ENCODE assay signal across 17 cellular contexts in the genomic region with DNA sequence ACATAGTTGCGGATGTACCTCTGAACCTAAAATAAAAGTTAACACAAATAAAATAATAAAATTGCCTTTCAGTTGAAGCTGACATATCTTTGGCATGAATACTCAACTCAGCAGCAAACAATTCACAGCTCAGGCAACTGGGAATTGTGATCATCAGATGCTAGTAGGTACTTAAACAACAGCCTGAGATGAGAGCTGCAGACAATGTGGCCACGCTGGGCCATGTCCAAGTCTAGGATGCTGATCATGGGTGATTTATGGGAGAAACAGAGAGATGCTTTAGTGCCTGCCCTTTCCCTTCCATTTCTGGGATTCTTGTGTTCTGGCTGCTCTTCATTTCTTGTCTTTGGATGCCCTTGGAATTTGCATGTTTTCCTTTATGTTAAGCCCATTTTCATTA.
DNase-seq lines count a peak whose midpoint lies in the region; ATAC-seq and TF ChIP-seq lines count a peak whose summit lies in the region.
"Had no signal": no experiment of that assay in that cellular context is flagged by ENCODE, and none has a peak within 500 bp of the region (broad histone marks: within the 10 kb centered on the region; RNA-seq: fewer than 3 reads in every experiment).

No MANE protein-coding gene starts in this region.

- TF ChIP-seq CTCF in SK-N-SH (IDR thresholded peaks at IDR 0.05) = no peak
- TF ChIP-seq CTCF in fibroblast of mammary gland (conservative IDR thresholded peaks at IDR 0.05; ENCODE audit: control insufficient read depth, insufficient read depth, low read depth, low read length) = no peak

- peak; percentile 63 for ATAC-seq in SK-N-SH treated with all-trans-retinoic acid at 6 μM for 48 hours
- ATAC-seq in Right ventricle myocardium inferior = no peak
- ATAC-seq in GM21423 (IDR thresholded peaks at IDR 0.05; ENCODE audit: unreplicated experiment) = no peak

- no peaks in the 10 kb centered on the region for H3F3A ChIP-seq in SK-N-SH (replicated peaks; ENCODE audit: insufficient read depth)

- H3K9ac ChIP-seq in SK-N-SH = no peak overlapping the region

- intact Hi-C loops in Right ventricle myocardium inferior (cut with DNase I) = no loop called here

- no peak overlapping the region for H2AFZ ChIP-seq in SK-N-SH (ENCODE audit: low read depth)

- H3K9me2 ChIP-seq in SK-N-SH = no peaks in the 10 kb centered on the region

- H3K27me3 ChIP-seq in SK-N-SH (ENCODE audit: insufficient read depth) = no peaks in the 10 kb centered on the region

- 46% methylated on average over 2 of the region's 2 CpGs for WGBS in SK-N-SH (ENCODE audit: low lambda C conversion rate)

- no peaks in the 10 kb centered on the region for H4K20me1 ChIP-seq in SK-N-SH (ENCODE audit: insufficient read depth)

- H3K9me3 ChIP-seq in SK-N-SH = no peaks in the 10 kb centered on the region

- H3K36me3 ChIP-seq in SK-N-SH (replicated peaks in 1 of 2; ENCODE audit: control insufficient read depth in 1 of 2, insufficient read depth in 2 of 2, low read length in 1 of 2) = no peaks in the 10 kb centered on the region

- H3K4me3 ChIP-seq in SK-N-SH (ENCODE audit: low read depth in 2 of 2, low read length in 1 of 2) (no peak overlapping the region), fibroblast of mammary gland (ENCODE audit: control insufficient read depth, low read depth, low read length) (no peak overlapping the region)
- H3K4me3 ChIP-seq: SK-N-MC had no signal

- no peak for TF ChIP-seq RAD21 in SK-N-SH (IDR thresholded peaks at IDR 0.05; ENCODE audit: low read length)

- no peaks in the 10 kb centered on the region for H3K79me2 ChIP-seq in SK-N-SH (ENCODE audit: insufficient read depth)

- no peak overlapping the region; a peak in 1 of 4 replicates for H3K27ac ChIP-seq in SK-N-SH (ENCODE audit: low read depth in 2 of 2, low read length in 1 of 2)
- H3K27ac ChIP-seq: RWPE1, SK-N-MC had no signal

- POLR2A ChIA-PET in SK-N-SH (lab: Yijun Ruan, JAX) = no interaction called here

- no peak for TF ChIP-seq EP300 in SK-N-SH (IDR thresholded peaks at IDR 0.05; ENCODE audit: borderline replicate concordance in 1 of 2, low read depth in 1 of 2, low read length in 1 of 2)

- CTCF ChIA-PET in SK-N-SH (lab: Yijun Ruan, JAX) = interaction anchor here (0.9 to 1.4 kb wide), 3 partner anchors 11 to 93 kb away, joined by 3 read pairs; no protein-coding TSS in a partner anchor

- H3K4me2 ChIP-seq in SK-N-SH = no peak overlapping the region

- no peaks in the 10 kb centered on the region for H3K4me1 ChIP-seq in SK-N-SH (ENCODE audit: control insufficient read depth in 1 of 2, insufficient read depth in 2 of 2, low read depth in 1 of 2, low read length in 1 of 2)

- no peak for DNase-seq in SK-N-SH
- DNase-seq in NCI-H446 treated with DMSO at 0.1 percent for 48 hours (lab: John Stamatoyannopoulos, UW) = peak; percentile 76
- peak; percentile 90 for DNase-seq in fibroblast of mammary gland (ENCODE audit: low read depth)
- DNase-seq in glomerular visceral epithelial cell (ENCODE audit: extremely low spot score) = no peak
- DNase-seq in Right ventricle myocardium inferior (ENCODE audit: missing footprints) = no peak
- no peak for DNase-seq in activated CD4-positive, alpha-beta T cell treated with anti-CD3 and anti-CD28 coated beads for 1 hour
- DNase-seq: CD4-positive, CD25-positive, alpha-beta regulatory T cell; DMS79 treated with DMSO at 0.1 percent for 48 hours; GF-D8; HCEC 1CT; NCI-H1417; NCI-H2029; NCI-H526 had no signal

TF ChIP-seq in SK-N-SH treated with all-trans-retinoic acid at 6 μM for 48 hours, 23 proteins besides CTCF, POLR2A, EP300 and RAD21:
- TF ChIP-seq ISL1 (CRISPR knock-in tag; IDR thresholded peaks at IDR 0.05) = peak; percentile 34; the same call in 1 of the 2 replicates
- TF ChIP-seq TOX (CRISPR knock-in tag; IDR thresholded peaks at IDR 0.05; ENCODE audit: borderline replicate concordance) = no peak
TF ChIP-seq in SK-N-SH treated with all-trans-retinoic acid at 6 μM for 48 hours: peak in this region for 1.

TF ChIP-seq in SK-N-SH, 30 proteins besides CTCF, POLR2A, EP300 and RAD21:
- TF ChIP-seq FOXM1 (IDR thresholded peaks at IDR 0.05; ENCODE audit: low read depth) (no peak), MEF2A (IDR thresholded peaks at IDR 0.05; ENCODE audit: borderline replicate concordance, low read depth) (no peak), NFIC (IDR thresholded peaks at IDR 0.05; ENCODE audit: borderline replicate concordance) (no peak), MXI1 (IDR thresholded peaks at IDR 0.05; ENCODE audit: low read depth, low read length) (no peak), RCOR1 (IDR thresholded peaks at IDR 0.05; ENCODE audit: low read length) (no peak), JUND (IDR thresholded peaks at IDR 0.05) (no peak), SIN3A (IDR thresholded peaks at IDR 0.05; ENCODE audit: borderline replicate concordance, low read depth, low read length) (no peak), RXRA (IDR thresholded peaks at IDR 0.05; ENCODE audit: borderline replicate concordance, low read depth) (no peak), TCF12 (IDR thresholded peaks at IDR 0.05) (no peak)
- TF ChIP-seq, protein P1, sequence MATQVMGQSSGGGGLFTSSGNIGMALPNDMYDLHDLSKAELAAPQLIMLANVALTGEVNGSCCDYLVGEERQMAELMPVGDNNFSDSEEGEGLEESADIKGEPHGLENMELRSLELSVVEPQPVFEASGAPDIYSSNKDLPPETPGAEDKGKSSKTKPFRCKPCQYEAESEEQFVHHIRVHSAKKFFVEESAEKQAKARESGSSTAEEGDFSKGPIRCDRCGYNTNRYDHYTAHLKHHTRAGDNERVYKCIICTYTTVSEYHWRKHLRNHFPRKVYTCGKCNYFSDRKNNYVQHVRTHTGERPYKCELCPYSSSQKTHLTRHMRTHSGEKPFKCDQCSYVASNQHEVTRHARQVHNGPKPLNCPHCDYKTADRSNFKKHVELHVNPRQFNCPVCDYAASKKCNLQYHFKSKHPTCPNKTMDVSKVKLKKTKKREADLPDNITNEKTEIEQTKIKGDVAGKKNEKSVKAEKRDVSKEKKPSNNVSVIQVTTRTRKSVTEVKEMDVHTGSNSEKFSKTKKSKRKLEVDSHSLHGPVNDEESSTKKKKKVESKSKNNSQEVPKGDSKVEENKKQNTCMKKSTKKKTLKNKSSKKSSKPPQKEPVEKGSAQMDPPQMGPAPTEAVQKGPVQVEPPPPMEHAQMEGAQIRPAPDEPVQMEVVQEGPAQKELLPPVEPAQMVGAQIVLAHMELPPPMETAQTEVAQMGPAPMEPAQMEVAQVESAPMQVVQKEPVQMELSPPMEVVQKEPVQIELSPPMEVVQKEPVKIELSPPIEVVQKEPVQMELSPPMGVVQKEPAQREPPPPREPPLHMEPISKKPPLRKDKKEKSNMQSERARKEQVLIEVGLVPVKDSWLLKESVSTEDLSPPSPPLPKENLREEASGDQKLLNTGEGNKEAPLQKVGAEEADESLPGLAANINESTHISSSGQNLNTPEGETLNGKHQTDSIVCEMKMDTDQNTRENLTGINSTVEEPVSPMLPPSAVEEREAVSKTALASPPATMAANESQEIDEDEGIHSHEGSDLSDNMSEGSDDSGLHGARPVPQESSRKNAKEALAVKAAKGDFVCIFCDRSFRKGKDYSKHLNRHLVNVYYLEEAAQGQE (IDR thresholded peaks at IDR 0.05; ENCODE audit: low read depth, low read length) = no peak
- TF ChIP-seq, protein P2, sequence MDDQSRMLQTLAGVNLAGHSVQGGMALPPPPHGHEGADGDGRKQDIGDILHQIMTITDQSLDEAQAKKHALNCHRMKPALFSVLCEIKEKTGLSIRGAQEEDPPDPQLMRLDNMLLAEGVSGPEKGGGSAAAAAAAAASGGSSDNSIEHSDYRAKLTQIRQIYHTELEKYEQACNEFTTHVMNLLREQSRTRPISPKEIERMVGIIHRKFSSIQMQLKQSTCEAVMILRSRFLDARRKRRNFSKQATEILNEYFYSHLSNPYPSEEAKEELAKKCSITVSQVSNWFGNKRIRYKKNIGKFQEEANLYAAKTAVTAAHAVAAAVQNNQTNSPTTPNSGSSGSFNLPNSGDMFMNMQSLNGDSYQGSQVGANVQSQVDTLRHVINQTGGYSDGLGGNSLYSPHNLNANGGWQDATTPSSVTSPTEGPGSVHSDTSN (IDR thresholded peaks at IDR 0.05) = no peak
- TF ChIP-seq, protein P3, sequence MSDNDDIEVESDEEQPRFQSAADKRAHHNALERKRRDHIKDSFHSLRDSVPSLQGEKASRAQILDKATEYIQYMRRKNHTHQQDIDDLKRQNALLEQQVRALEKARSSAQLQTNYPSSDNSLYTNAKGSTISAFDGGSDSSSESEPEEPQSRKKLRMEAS (IDR thresholded peaks at IDR 0.05; ENCODE audit: low read depth) = no peak
TF ChIP-seq in SK-N-SH: peak in this region for 0.

Comparison
In these comparisons a context has a peak if more than half of its experiments do, and no peak if none do; other contexts are left out.
1. DNase-seq: peak in NCI-H446 treated with DMSO at 0.1 percent for 48 hours (single experiment) and fibroblast of mammary gland (single experiment); none in SK-N-SH (single experiment), glomerular visceral epithelial cell (single experiment), Right ventricle myocardium inferior (single experiment) and activated CD4-positive, alpha-beta T cell treated with anti-CD3 and anti-CD28 coated beads for 1 hour (single experiment).